ENCODE assay signal across 11 cellular contexts in the genomic region with DNA sequence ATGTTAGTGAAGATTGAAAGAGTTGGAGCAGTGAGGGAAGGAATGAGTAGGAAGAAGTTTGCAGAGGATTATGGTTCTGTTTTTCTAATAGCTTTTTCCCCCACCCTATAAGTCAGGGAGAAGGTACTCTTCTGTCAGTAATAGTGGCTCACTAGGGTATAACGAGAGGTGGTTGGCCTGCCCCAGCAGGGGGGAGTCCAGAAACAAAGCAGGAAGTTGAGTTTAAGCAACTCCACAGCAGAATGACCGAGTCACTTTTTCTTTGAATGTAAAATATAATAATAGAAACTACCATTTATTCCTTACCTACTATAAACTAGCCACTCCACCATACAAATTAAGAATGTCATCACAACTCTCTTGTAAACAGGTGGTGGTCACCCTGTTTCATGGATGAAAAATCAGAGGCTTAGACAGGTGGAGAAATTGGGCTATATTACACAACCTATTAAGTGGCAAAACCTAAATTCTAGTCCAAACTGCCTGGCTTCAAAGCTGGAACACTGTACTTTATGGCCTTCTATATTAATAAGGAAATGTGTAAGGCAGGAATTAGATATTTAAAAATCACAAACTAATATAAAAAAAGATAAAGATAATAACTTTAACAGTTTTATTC. TPM values are rescaled to one million over a fixed set of nuclear protein-coding genes. Genes with fewer than 3 reads are reported as not detected.
DNase-seq lines count a peak whose midpoint lies in the region; ATAC-seq and TF ChIP-seq lines count a peak whose summit lies in the region.
"Had no signal": no experiment of that assay in that cellular context is flagged by ENCODE, and none has a peak within 500 bp of the region (broad histone marks: within the 10 kb centered on the region; RNA-seq: fewer than 3 reads in every experiment).

No MANE protein-coding gene starts in this region.

- intact Hi-C loops in adrenal gland (cut with DNase I): no loop called here

- ATAC-seq in GM21360 (IDR thresholded peaks at IDR 0.05; ENCODE audit: unreplicated experiment) (peak; percentile 88), HG03095 (IDR thresholded peaks at IDR 0.05; ENCODE audit: unreplicated experiment) (peak; percentile 90)
- ATAC-seq: activated T-helper 17 cell treated with anti-CD3 and anti-CD28 coated beads, Interleukin-2, amount 50 U/mL, for 72 hours had no signal

- CTCF ChIA-PET in GM10248 (lab: Yijun Ruan, JAX): no interaction called here

- H3K36me3 ChIP-seq in adrenal gland (replicated peaks in 1 of 2): no peaks in the 10 kb centered on the region
- H3K36me3 ChIP-seq: lower lobe of right lung had no signal

- H3K9me3 ChIP-seq in adrenal gland (replicated peaks in 1 of 3): no peaks in the 10 kb centered on the region
- H3K9me3 ChIP-seq: lower lobe of right lung had no signal

- POLR2A ChIA-PET in GM10248 (lab: Yijun Ruan, JAX): no interaction called here

- no peak overlapping the region for H3K4me3 ChIP-seq in adrenal gland
- H3K4me3 ChIP-seq: lower lobe of right lung had no signal

- DNase-seq in GM10248 (ENCODE audit: extremely low spot score): peak; percentile 35
- DNase-seq in OCI-M1 (lab: John Stamatoyannopoulos, UW): peak; percentile 31
- no peak for DNase-seq in NCI-H345 (lab: John Stamatoyannopoulos, UW)
- no peak for DNase-seq in NCI-H345 treated with DMSO at 0.1 percent for 48 hours (lab: John Stamatoyannopoulos, UW; ENCODE audit: unreplicated experiment)
- no peak for DNase-seq in adrenal gland
- no peak for DNase-seq in activated naive CD4-positive, alpha-beta T cell treated with anti-CD3 and anti-CD28 coated beads, Interleukin-2, amount 50 U/mL, for 16 hours
- DNase-seq: GOT3, lower lobe of right lung had no signal

- H3K27me3 ChIP-seq in adrenal gland: no peaks in the 10 kb centered on the region

- 49 to 76% (median 75%) methylated on average over 2 of the region's 2 CpGs for WGBS in adrenal gland, 4 donors

- H3K27ac ChIP-seq in adrenal gland: no peak overlapping the region
- H3K27ac ChIP-seq: lower lobe of right lung had no signal

- TF ChIP-seq CTCF in GM10248 (IDR thresholded peaks at IDR 0.05; ENCODE audit: control extremely low read depth, extremely low read depth, low read depth, missing control alignments): no peak
- TF ChIP-seq CTCF in adrenal gland (IDR thresholded peaks at IDR 0.05): no peak

- no peak for TF ChIP-seq POLR2A in adrenal gland (IDR thresholded peaks at IDR 0.05)

- peaks cover 0 to 13% of the 10 kb centered on the region in 2 donors for H3K4me1 ChIP-seq in adrenal gland (replicated peaks in 1 of 2)
- H3K4me1 ChIP-seq: lower lobe of right lung had no signal

RNA-seq across cellular contexts. Expression of a gene that starts 21.9 kb away (rescaled TPM):
- 10 to 100 TPM; 13.1 to 30.1 (median 19.6) TPM for total RNA-seq in adrenal gland
- 10 to 100 TPM in 1 of 3 donors, 1 to 10 TPM in 2; 7.3 to 27.5 (median 8.0) TPM for polyA plus RNA-seq in adrenal gland

RNA-seq across cellular contexts. Expression of a gene that starts 32.2 kb away (rescaled TPM):
- 10 to 100 TPM in 4 of 8 donors, 1 to 10 TPM in 3, under 1 TPM in 1; 0.54 to 20.5 (median 11.7) TPM for total RNA-seq in adrenal gland
- 1 to 10 TPM; 2.2 to 6.7 (median 2.2) TPM for polyA plus RNA-seq in adrenal gland

RNA-seq across cellular contexts. Expression of a gene that starts 43.7 kb away (rescaled TPM):
- total RNA-seq in adrenal gland: 10 to 100 TPM in 7 of 8 donors, 1 to 10 TPM in 1; 6.0 to 50.4 (median 20.2) TPM
- polyA plus RNA-seq in adrenal gland: 10 to 100 TPM in 2 of 3 donors, 1 to 10 TPM in 1; 6.8 to 13.8 (median 13.2) TPM

Comparison
In these comparisons a context has a peak if more than half of its experiments do, and no peak if none do; other contexts are left out.
1. DNase-seq: peak in GM10248 (single experiment) and OCI-M1 (single experiment); none in NCI-H345 (single experiment), NCI-H345 treated with DMSO at 0.1 percent for 48 hours (single experiment), adrenal gland (0 of 7) and activated naive CD4-positive, alpha-beta T cell treated with anti-CD3 and anti-CD28 coated beads, Interleukin-2, amount 50 U/mL, for 16 hours (single experiment).